ENCODE assay signal across 18 cellular contexts in the genomic region with DNA sequence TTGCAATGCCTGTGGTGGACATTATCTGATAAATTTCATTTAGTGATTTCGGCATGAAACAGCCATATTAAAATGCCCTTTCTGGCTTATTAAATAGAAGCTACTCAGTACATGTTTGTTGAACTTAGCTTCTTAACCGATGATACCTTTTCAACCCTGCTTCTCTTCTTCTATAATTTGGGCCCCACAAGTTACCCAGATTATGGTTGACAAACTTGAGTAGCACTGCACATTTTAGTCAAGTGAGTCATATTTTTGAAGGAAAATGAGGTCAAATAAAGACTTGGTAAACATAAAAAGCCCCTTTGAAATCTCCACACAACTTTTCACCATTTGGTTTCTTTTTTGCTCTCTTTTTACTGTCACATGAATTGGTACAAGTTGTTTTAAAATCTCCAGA. TPM values are rescaled to one million over a fixed set of nuclear protein-coding genes. Genes with fewer than 3 reads are reported as not detected.
A peak's percentile ranks its signal among the peaks of the same experiment; 100 is the strongest.
DNase-seq lines count a peak whose midpoint lies in the region; ATAC-seq and TF ChIP-seq lines count a peak whose summit lies in the region.
"Had no signal": no experiment of that assay in that cellular context is flagged by ENCODE, and none has a peak within 500 bp of the region (broad histone marks: within the 10 kb centered on the region; RNA-seq: fewer than 3 reads in every experiment).

No MANE protein-coding gene starts in this region.

- H3K36me3 ChIP-seq in heart left ventricle (no peaks in the 10 kb centered on the region), aorta (ENCODE audit: control insufficient read depth in 1 of 2, insufficient read depth in 2 of 2, low read length in 1 of 2) (no peaks in the 10 kb centered on the region)

- H3K27ac ChIP-seq in heart left ventricle (peak overlapping the region in 10 of 12 donors; percentile 35 to 85 (median 56)), foreskin keratinocyte (no peak overlapping the region), aorta (ENCODE audit: low read depth in 1 of 2, low read length in 2 of 2) (peak overlapping the region; percentile 48 to 76)
- H3K27ac ChIP-seq: RWPE1 had no signal

- no peak overlapping the region for H3K4me3 ChIP-seq in heart left ventricle
- no peak overlapping the region for H3K4me3 ChIP-seq in aorta (ENCODE audit: low read length in 2 of 2)
- H3K4me3 ChIP-seq: lung had no signal

- TF ChIP-seq CTCF in heart left ventricle (IDR thresholded peaks at IDR 0.05) (no peak), foreskin keratinocyte (conservative IDR thresholded peaks at IDR 0.05) (no peak)

- ATAC-seq in heart left ventricle: no peak
- ATAC-seq in Right ventricle myocardium superior (ENCODE audit: poor library complexity): no peak
- peak; percentile 20 for ATAC-seq in foreskin keratinocyte
- no peak for ATAC-seq in aorta (ENCODE audit: low FRiP score)

- WGBS in heart left ventricle, 4 donors: 85 to 93% (median 88%) methylated on average over 2 of the region's 2 CpGs
- WGBS in aorta, 2 donors: 56 to 57% methylated on average over 2 of the region's 2 CpGs

- no peaks in the 10 kb centered on the region for H3K9me3 ChIP-seq in heart left ventricle
- H3K9me3 ChIP-seq in aorta (ENCODE audit: control insufficient read depth, low read length): no peaks in the 10 kb centered on the region

- no peaks in the 10 kb centered on the region for H3K27me3 ChIP-seq in heart left ventricle
- no peaks in the 10 kb centered on the region for H3K27me3 ChIP-seq in foreskin keratinocyte
- no peaks in the 10 kb centered on the region for H3K27me3 ChIP-seq in aorta (ENCODE audit: control insufficient read depth in 1 of 2, insufficient read depth in 2 of 2, low read length in 1 of 2)

- TF ChIP-seq POLR2A in heart left ventricle (IDR thresholded peaks at IDR 0.05): no peak

- DNase-seq in heart left ventricle: no peak
- DNase-seq in Right ventricle myocardium superior: no peak
- DNase-seq in amniotic epithelial cell (ENCODE audit: low read depth): peak; percentile 56
- DNase-seq in foreskin keratinocyte: no peak
- no peak for DNase-seq in aorta
- DNase-seq in D341Med (ENCODE audit: low spot score): no peak
- no peak for DNase-seq in NCI-H446 (lab: John Stamatoyannopoulos, UW)
- no peak for DNase-seq in NCI-H2171 (lab: John Stamatoyannopoulos, UW)
- DNase-seq: activated CD4-positive, alpha-beta T cell treated with anti-CD3 and anti-CD28 coated beads, Interleukin-2, amount 50 U/mL, for 4 hours; activated gamma-delta T cell treated with Interleukin-2 at 50 U/mL for 16 hours; cerebellar nuclear complex; NCI-H1930; NCI-H748 treated with DMSO at 0.1 percent for 48 hours; T1000 had no signal

- intact Hi-C loops in heart left ventricle (cut with DNase I): no loop called here
- intact Hi-C loops in Right ventricle myocardium superior (cut with DNase I): no loop called here
- intact Hi-C loops in aorta (cut with DNase I): no loop called here

- H3K4me1 ChIP-seq in heart left ventricle: peaks cover 0 to 61% (median 26%) of the 10 kb centered on the region in 12 donors
- peaks cover 7% of the 10 kb centered on the region for H3K4me1 ChIP-seq in foreskin keratinocyte
- H3K4me1 ChIP-seq in aorta (ENCODE audit: control insufficient read depth in 1 of 2, insufficient read depth in 2 of 2, low read length in 2 of 2): peaks cover 0 to 10% of the 10 kb centered on the region in 2 donors

RNA-seq across cellular contexts. Expression of a gene that starts 33.8 kb away (rescaled TPM):
- total RNA-seq in heart left ventricle (1 to 10 TPM in 8 of 9 donors, under 1 TPM in 1; 0.99 to 4.0 (median 2.8) TPM), Right ventricle myocardium superior (2.0 TPM), foreskin keratinocyte (0.71 TPM in 2 replicates), aorta (1 to 10 TPM; 2.8 to 7.4 TPM)
- polyA plus RNA-seq in heart left ventricle (1 to 10 TPM; 1.3 to 2.5 TPM), foreskin keratinocyte (0.32 and 0.33 TPM in 2 replicates), aorta (1 to 10 TPM; 1.4 to 7.5 TPM)
- total RNA-seq: A673, neural crest cell had no signal
